In genomic region chr13:51291341-51291740, GRCh38 we compare ENCODE assay signal across 17 cellular contexts. TPM values are rescaled to one million over a fixed set of nuclear protein-coding genes. Genes with fewer than 3 reads are reported as not detected.
DNase-seq lines count a peak whose midpoint lies in the region; ATAC-seq, FAIRE-seq and TF ChIP-seq lines count a peak whose summit lies in the region.
"Had no signal": no experiment of that assay in that cellular context is flagged by ENCODE, and none has a peak within 500 bp of the region (broad histone marks: within the 10 kb centered on the region; RNA-seq: fewer than 3 reads in every experiment).

No MANE protein-coding gene starts in this region.

- peaks cover 8% of the 10 kb centered on the region for H3K4me1 Mint-ChIP-seq in astrocyte (ENCODE audit: low read depth, unreplicated experiment)
- H3K4me1 Mint-ChIP-seq: CD14-positive monocyte had no signal

- no peak overlapping the region for H3K9ac ChIP-seq in astrocyte (ENCODE audit: low read length)

- H2AFZ ChIP-seq in astrocyte (ENCODE audit: low read depth, low read length), result no peak overlapping the region
- H2AFZ ChIP-seq: PC-9 had no signal

- no peak for FAIRE-seq in astrocyte (lab: Jason Lieb, UNC)

- 39 to 54% (median 49%) methylated on average over 5 of the region's 5 CpGs for WGBS in heart left ventricle, 4 donors

- peak overlapping the region; percentile 35 for H3K4me2 ChIP-seq in astrocyte (ENCODE audit: low read length)
- H3K4me2 ChIP-seq: PC-9 had no signal

- no peaks in the 10 kb centered on the region for H4K20me1 ChIP-seq in astrocyte (ENCODE audit: insufficient read depth, low read length)

- H3K9me3 Mint-ChIP-seq in astrocyte (ENCODE audit: unreplicated experiment), result no peaks in the 10 kb centered on the region
- H3K9me3 Mint-ChIP-seq: CD14-positive monocyte had no signal

- peaks cover 13% of the 10 kb centered on the region for H3K27me3 ChIP-seq in astrocyte (ENCODE audit: insufficient read depth, low read length)
- no peaks in the 10 kb centered on the region for H3K27me3 ChIP-seq in heart left ventricle

- H3K4me1 ChIP-seq in astrocyte (ENCODE audit: insufficient read depth, low read length), result peaks cover 9% of the 10 kb centered on the region
- H3K4me1 ChIP-seq in heart left ventricle, result peaks cover 0 to 25% (median 6%) of the 10 kb centered on the region in 12 donors
- H3K4me1 ChIP-seq: foreskin keratinocyte, lower lobe of right lung had no signal

- H3K27ac Mint-ChIP-seq in astrocyte (ENCODE audit: unreplicated experiment), result no peak overlapping the region

- no peak overlapping the region for H3K4me3 ChIP-seq in astrocyte (ENCODE audit: insufficient read depth, low read depth, low read length)
- H3K4me3 ChIP-seq in heart left ventricle, result no peak overlapping the region
- H3K4me3 ChIP-seq: lower lobe of right lung, PC-9 had no signal

- no peak overlapping the region for H3K4me3 Mint-ChIP-seq in astrocyte (ENCODE audit: unreplicated experiment)
- H3K4me3 Mint-ChIP-seq: brain, CD14-positive monocyte had no signal

- H3K27me3 Mint-ChIP-seq in astrocyte (ENCODE audit: low read depth, unreplicated experiment), result peaks cover 15% of the 10 kb centered on the region
- H3K27me3 Mint-ChIP-seq: brain had no signal

- H3K27ac ChIP-seq in astrocyte (ENCODE audit: low read depth, low read length), result no peak overlapping the region
- peak overlapping the region in 9 of 12 donors; percentile 12 to 80 (median 64) for H3K27ac ChIP-seq in heart left ventricle
- peak overlapping the region; percentile 34 for H3K27ac ChIP-seq in temporal lobe (ENCODE audit: low read depth, low read length)
- H3K27ac ChIP-seq: foreskin keratinocyte, lower lobe of right lung, PC-9 had no signal

- H3K36me3 Mint-ChIP-seq in astrocyte (ENCODE audit: low read depth, unreplicated experiment), result no peaks in the 10 kb centered on the region
- H3K36me3 Mint-ChIP-seq: brain, CD14-positive monocyte had no signal

- DNase-seq in M059J (ENCODE audit: low read depth) (peak; percentile 64), astrocyte (ENCODE audit: low read depth) (peak; percentile 65), heart left ventricle (peak in 2 of 5 donors; percentile 18 to 25), T1000 (lab: John Stamatoyannopoulos, UW) (no peak), NCI-H524 treated with DMSO at 0.1 percent for 48 hours (lab: John Stamatoyannopoulos, UW) (no peak)
- DNase-seq: DND-41, lower lobe of right lung, NCI-H2029 treated with DMSO at 0.1 percent for 48 hours, NCI-H526, PC-9, retina had no signal

- H3K9me3 ChIP-seq in astrocyte (ENCODE audit: insufficient read depth, low read depth, low read length) (no peaks in the 10 kb centered on the region), heart left ventricle (no peaks in the 10 kb centered on the region)
- H3K9me3 ChIP-seq: lower lobe of right lung had no signal

- H3K79me2 ChIP-seq in astrocyte (ENCODE audit: insufficient read depth, low read length), result no peaks in the 10 kb centered on the region

- intact Hi-C loops in heart left ventricle (cut with DNase I), result no loop called here

- TF ChIP-seq CTCF in astrocyte (IDR thresholded peaks at IDR 0.05; ENCODE audit: insufficient read depth, low read depth, low read length) (no peak), heart left ventricle (IDR thresholded peaks at IDR 0.05) (no peak)

- no peak for TF ChIP-seq POLR2A in heart left ventricle (IDR thresholded peaks at IDR 0.05)

- H3K36me3 ChIP-seq in astrocyte (ENCODE audit: insufficient read depth, low read length), result no peaks in the 10 kb centered on the region
- no peaks in the 10 kb centered on the region for H3K36me3 ChIP-seq in heart left ventricle
- H3K36me3 ChIP-seq: lower lobe of right lung had no signal

- ATAC-seq in heart left ventricle, result peak; percentile 73 to 79 (median 78)
- no peak for ATAC-seq in GM18867 (IDR thresholded peaks at IDR 0.05; ENCODE audit: unreplicated experiment)
- ATAC-seq: foreskin keratinocyte, lower lobe of right lung had no signal

RNA-seq across cellular contexts. Expression of gene SERPINE3, which starts 48.1 kb away (rescaled TPM):
- not detected in 2 replicates for total RNA-seq in M059J (2014; rRNA removed; shearing (Covaris generic))
- total RNA-seq in astrocyte, result not detected in 2 replicates
- total RNA-seq in heart left ventricle, result under 1 TPM in 1 of 9 donors, not detected in 8; 0.14 TPM
- not detected for polyA plus RNA-seq in heart left ventricle
- under 0.01 TPM for total RNA-seq in temporal lobe
- total RNA-seq: foreskin keratinocyte, lower lobe of right lung, PC-9 had no signal
- polyA plus RNA-seq: CD14-positive monocyte, foreskin keratinocyte, neural cell had no signal

Comparison
In these comparisons a context has a peak if more than half of its experiments do, and no peak if none do; other contexts are left out.
1. DNase-seq: peak in M059J (single experiment) and astrocyte (single experiment); none in T1000 (single experiment) and NCI-H524 treated with DMSO at 0.1 percent for 48 hours (single experiment).